11 cellular contexts compared by ENCODE assay signal in the genomic region with DNA sequence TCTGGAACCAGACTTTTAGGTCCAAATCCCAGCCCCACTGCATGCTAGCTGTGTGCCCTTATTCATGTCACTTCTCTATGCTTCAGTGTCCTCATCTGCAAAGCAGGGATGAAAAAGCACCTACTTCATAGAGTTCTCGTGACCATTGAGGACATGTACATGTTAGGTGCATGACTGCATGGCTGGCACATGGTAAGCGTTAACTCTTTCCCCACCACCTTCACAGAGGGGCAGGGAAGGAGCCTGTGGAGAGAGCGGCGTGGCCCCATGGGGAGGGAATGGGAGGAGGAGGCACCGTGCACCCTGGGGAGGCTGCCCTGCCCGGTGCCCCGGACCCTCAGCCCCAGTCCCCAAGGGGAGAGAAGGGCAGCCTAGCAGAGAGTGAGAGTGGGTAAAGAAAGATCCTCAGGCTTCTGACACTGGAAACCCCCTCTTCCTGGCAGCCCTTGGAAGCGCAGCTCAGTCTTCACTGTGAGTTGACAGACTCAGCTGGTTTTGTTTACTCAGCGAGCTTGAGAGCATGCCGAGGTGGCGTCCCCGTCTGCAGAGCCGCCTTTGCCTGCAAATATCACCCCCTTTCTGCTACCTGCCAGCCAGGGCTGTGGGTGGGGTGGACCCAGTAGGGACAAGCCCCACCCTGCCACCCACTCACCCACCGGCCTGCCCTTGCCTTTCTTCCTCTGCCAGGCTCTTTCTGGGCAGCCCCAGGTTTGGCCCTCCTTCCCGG. TPM values are rescaled to one million over a fixed set of nuclear protein-coding genes. Genes with fewer than 3 reads are reported as not detected.
DNase-seq lines count a peak whose midpoint lies in the region; ATAC-seq and TF ChIP-seq lines count a peak whose summit lies in the region.
"Had no signal": no experiment of that assay in that cellular context is flagged by ENCODE, and none has a peak within 500 bp of the region (broad histone marks: within the 10 kb centered on the region; RNA-seq: fewer than 3 reads in every experiment).

No MANE protein-coding gene starts in this region.

- intact Hi-C loops in upper lobe of right lung (cut with DNase I) = no loop called here
- intact Hi-C loops in mammary epithelial cell (cut with micrococcal nuclease) = no loop called here

- no peak overlapping the region for H3K4me3 ChIP-seq in upper lobe of right lung
- H3K4me3 ChIP-seq in mammary epithelial cell (replicated peaks in 1 of 3; ENCODE audit: insufficient read depth in 1 of 3, low read depth in 2 of 3, low read length in 3 of 3) = no peak overlapping the region
- no peak overlapping the region for H3K4me3 ChIP-seq in MM.1S (ENCODE audit: low read length)

- no peaks in the 10 kb centered on the region for H3K9me3 Mint-ChIP-seq in brain

- TF ChIP-seq CTCF in brain (conservative IDR thresholded peaks at IDR 0.05) (no peak), upper lobe of right lung (IDR thresholded peaks at IDR 0.05) (no peak), mammary epithelial cell (conservative IDR thresholded peaks at IDR 0.05 in 1 of 2, IDR thresholded peaks at IDR 0.05 in 1 of 2; ENCODE audit: extremely low read depth in 1 of 2, insufficient read depth in 1 of 2, low read depth in 1 of 2, low read length in 2 of 2) (no peak), MM.1S (IDR thresholded peaks at IDR 0.05; ENCODE audit: low read length) (no peak)

- no peaks in the 10 kb centered on the region for H3K36me3 ChIP-seq in upper lobe of right lung
- H3K36me3 ChIP-seq in mammary epithelial cell (ENCODE audit: insufficient read depth, low read length) = no peaks in the 10 kb centered on the region
- H3K36me3 ChIP-seq in MM.1S (replicated peaks; ENCODE audit: insufficient read depth, low read length) = no peaks in the 10 kb centered on the region

- H3K27ac Mint-ChIP-seq in brain = peak overlapping the region; percentile 79 to 98 (median 93)

- CTCF ChIA-PET in mammary epithelial cell (lab: Charles Lee; ENCODE audit: low non-redundant PET) = no interaction called here

- H3K4me1 ChIP-seq in upper lobe of right lung (peaks cover 49% of the 10 kb centered on the region), mammary epithelial cell (ENCODE audit: insufficient read depth, low read length) (peaks cover 27% of the 10 kb centered on the region), MM.1S (ENCODE audit: low read length) (no peaks in the 10 kb centered on the region)

- DNase-seq in NCI-H82 (lab: John Stamatoyannopoulos, UW) (peak; percentile 18), NCI-H82 treated with DMSO at 0.1 percent for 48 hours (lab: John Stamatoyannopoulos, UW; ENCODE audit: unreplicated experiment) (no peak), medulla oblongata (ENCODE audit: extremely low spot score) (peak; percentile 62), upper lobe of right lung (peak; percentile 75), mammary epithelial cell (no peak), MM.1S (no peak)
- DNase-seq: activated naive CD4-positive, alpha-beta T cell treated with anti-CD3 and anti-CD28 coated beads, Interleukin-2, amount 50 U/mL, for 16 hours; NCI-H526 treated with DMSO at 0.1 percent for 48 hours had no signal

- H3K27ac ChIP-seq in upper lobe of right lung (peak overlapping the region; percentile 73), mammary epithelial cell (ENCODE audit: insufficient read depth, low read depth, low read length) (no peak overlapping the region), MM.1S (ENCODE audit: low read length) (no peak overlapping the region)
- H3K27ac ChIP-seq: C4-2B had no signal

- H3K4me2 ChIP-seq in mammary epithelial cell (ENCODE audit: insufficient read depth, low read depth, low read length) (no peak overlapping the region), MM.1S (ENCODE audit: low read depth, low read length) (no peak overlapping the region)

- peaks cover 94% of the 10 kb centered on the region for H3K4me1 Mint-ChIP-seq in brain

- H3K4me3 Mint-ChIP-seq in brain = peak overlapping the region in 4 of 5 experiments; percentile 8 to 69 (median 50)

- H3K9ac ChIP-seq in mammary epithelial cell (ENCODE audit: insufficient read depth, low read length) (no peak overlapping the region), MM.1S (ENCODE audit: low read length) (no peak overlapping the region)

- H3F3A ChIP-seq in MM.1S (ENCODE audit: insufficient read depth, low read length) = no peaks in the 10 kb centered on the region

- H3K27me3 ChIP-seq in upper lobe of right lung (no peaks in the 10 kb centered on the region), mammary epithelial cell (ENCODE audit: insufficient read depth, low read length) (peaks cover 8% of the 10 kb centered on the region), MM.1S (replicated peaks; ENCODE audit: insufficient read depth, low read length) (no peaks in the 10 kb centered on the region)

- WGBS in mammary epithelial cell (ENCODE audit: low coverage, missing lambda C conversion rate) = 45% methylated on average over 8 of the region's 15 CpGs

- in situ Hi-C loops in mammary epithelial cell (cut with MboI; ENCODE audit: low sequenced_read_pairs in 2 of 2) = no loop called here

- peak; percentile 67 for ATAC-seq in upper lobe of right lung
- ATAC-seq in HG03108 (IDR thresholded peaks at IDR 0.05; ENCODE audit: unreplicated experiment) = no peak

- peaks cover 6% of the 10 kb centered on the region for H3K27me3 Mint-ChIP-seq in brain

- H3K36me3 Mint-ChIP-seq in brain = no peaks in the 10 kb centered on the region

- H2AFZ ChIP-seq in mammary epithelial cell (ENCODE audit: low read depth, low read length) = no peak overlapping the region
- H2AFZ ChIP-seq in MM.1S (ENCODE audit: low read length) = no peak overlapping the region

- BruUV-seq in mammary epithelial cell (replicated peaks; lab: Mats Ljungman, UMichigan) = no TSS peak

- H3K79me2 ChIP-seq in mammary epithelial cell (ENCODE audit: insufficient read depth, low read length) (no peaks in the 10 kb centered on the region), MM.1S (ENCODE audit: low read length) (no peaks in the 10 kb centered on the region)

- H4K20me1 ChIP-seq in mammary epithelial cell (ENCODE audit: insufficient read depth, low read length) (no peaks in the 10 kb centered on the region), MM.1S (ENCODE audit: insufficient read depth, low read length) (no peaks in the 10 kb centered on the region)

- dilution Hi-C loops in mammary epithelial cell (cut with HindIII; ENCODE audit: low sequenced_read_pairs) = no loop called here

- H3K9me2 ChIP-seq in MM.1S (replicated peaks; ENCODE audit: insufficient read depth, low read length) = no peaks in the 10 kb centered on the region

- H3K9me3 ChIP-seq in upper lobe of right lung (no peaks in the 10 kb centered on the region), mammary epithelial cell (replicated peaks; ENCODE audit: insufficient read depth, low read length) (no peaks in the 10 kb centered on the region), MM.1S (replicated peaks; ENCODE audit: insufficient read depth, low read length) (no peaks in the 10 kb centered on the region)

RNA-seq across cellular contexts. Expression of gene ANGPTL2, which starts 10.6 kb away (rescaled TPM):
- 14.9 TPM for polyA plus RNA-seq in brain (ENCODE audit: insufficient read depth, low read depth, low replicate concordance)
- total RNA-seq in upper lobe of right lung = 19.4 TPM
- 1 to 10 TPM in 1 of 2 donors, not detected in 1; 1.5 TPM for total RNA-seq in mammary epithelial cell
- polyA plus RNA-seq in mammary epithelial cell = not detected
- polyA minus RNA-seq in mammary epithelial cell = not detected

Comparison
In these comparisons a context has a peak if more than half of its experiments do, and no peak if none do; other contexts are left out.
1. DNase-seq: peak in NCI-H82 (single experiment), medulla oblongata (single experiment) and upper lobe of right lung (single experiment); none in NCI-H82 treated with DMSO at 0.1 percent for 48 hours (single experiment), mammary epithelial cell (single experiment) and MM.1S (single experiment).